ENCODE assay signal across 21 cellular contexts in genomic region chr10:78891741-78892140, GRCh38.
"Had no signal": no experiment of that assay in that cellular context is flagged by ENCODE, and none has a peak within 500 bp of the region (broad histone marks: within the 10 kb centered on the region; RNA-seq: fewer than 3 reads in every experiment).

No MANE protein-coding gene starts in this region.

- H3K27me3 Mint-ChIP-seq: activated naive CD8-positive, alpha-beta T cell had no signal

- H3K4me3 Mint-ChIP-seq: activated CD8-positive, alpha-beta T cell treated with anti-CD3 and anti-CD28 coated beads for 36 hours; activated naive CD4-positive, alpha-beta T cell treated with anti-CD3 and anti-CD28 coated beads for 36 hours; activated naive CD8-positive, alpha-beta T cell; activated T-cell treated with anti-CD3 and anti-CD28 coated beads, Interleukin-2, amount 50 U/mL, for 24 hours; activated T-helper 1 cell treated with anti-CD3 and anti-CD28 coated beads, Interleukin-12 subunit alpha, Interleukin-12 subunit beta, Interleukin-2, Interleukin-4 antibody, amounts not matched to agents 30 ng/mL and 10 ng/mL and 1 ng/mL, durations not matched to agents 14 hours and 24 hours and 36 hours; brain had no signal

- H3K9me3 Mint-ChIP-seq: activated CD8-positive, alpha-beta T cell treated with anti-CD3 and anti-CD28 coated beads for 36 hours; activated naive CD4-positive, alpha-beta T cell treated with anti-CD3 and anti-CD28 coated beads for 36 hours had no signal

- H3K27me3 ChIP-seq: cardiac muscle cell, SJSA1 had no signal

- H3K4me1 ChIP-seq: SJSA1 had no signal

- DNase-seq: activated CD4-positive, alpha-beta T cell treated with anti-CD3 and anti-CD28 coated beads for 4 hours; activated CD8-positive, alpha-beta T cell treated with anti-CD3 and anti-CD28 coated beads for 36 hours; activated gamma-delta T cell; activated naive CD4-positive, alpha-beta T cell treated with anti-CD3 and anti-CD28 coated beads for 36 hours; activated T-cell treated with anti-CD3 and anti-CD28 coated beads, Interleukin-2, amount 50 U/mL, for 24 hours; amygdala; NCI-H1105 treated with DMSO at 0.1 percent for 48 hours; NCI-H1436 treated with DMSO at 0.1 percent for 48 hours; NCI-H187; NCI-H2081; NCI-H524; PC-3; SHP77; SW 1271 had no signal

- ATAC-seq: activated CD4-positive, CD25-positive, alpha-beta regulatory T cell treated with anti-CD3 and anti-CD28 coated beads, Interleukin-2, amount 50 U/mL, for 24 hours; PC-3; SK-N-SH treated with all-trans-retinoic acid at 6 μM for 48 hours had no signal

- H3K4me3 ChIP-seq: cardiac muscle cell, SJSA1 had no signal

- H3K27ac Mint-ChIP-seq: activated CD8-positive, alpha-beta T cell treated with anti-CD3 and anti-CD28 coated beads for 36 hours; activated naive CD4-positive, alpha-beta T cell treated with anti-CD3 and anti-CD28 coated beads for 36 hours; activated naive CD8-positive, alpha-beta T cell; activated T-cell treated with anti-CD3 and anti-CD28 coated beads, Interleukin-2, amount 50 U/mL, for 24 hours; activated T-helper 1 cell treated with anti-CD3 and anti-CD28 coated beads, Interleukin-12 subunit alpha, Interleukin-12 subunit beta, Interleukin-2, Interleukin-4 antibody, amounts not matched to agents 30 ng/mL and 10 ng/mL and 1 ng/mL, durations not matched to agents 14 hours and 24 hours and 36 hours; brain had no signal

- H3K27ac ChIP-seq: cardiac muscle cell, SJSA1 had no signal

- H3K36me3 Mint-ChIP-seq: activated naive CD8-positive, alpha-beta T cell; brain had no signal

- H3K36me3 ChIP-seq: cardiac muscle cell, SJSA1 had no signal
